Comparison of ENCODE assay signal across 30 cellular contexts in genomic region chr10:130714700-130715467, GRCh38.
"Had no signal": no experiment of that assay in that cellular context is flagged by ENCODE, and none has a peak within 500 bp of the region (broad histone marks: within the 10 kb centered on the region; RNA-seq: fewer than 3 reads in every experiment).

No MANE protein-coding gene starts in this region.

- H3K4me1 Mint-ChIP-seq: activated CD4-positive, alpha-beta T cell treated with anti-CD3 and anti-CD28 coated beads, Interleukin-2, amount 10 ng/mL, durations not matched to agents 24 days and 14 days had no signal

- H3K27ac Mint-ChIP-seq: activated CD4-positive, alpha-beta T cell treated with anti-CD3 and anti-CD28 coated beads, Interleukin-2, amount 10 ng/mL, durations not matched to agents 24 days and 14 days; activated CD8-positive, alpha-beta T cell treated with anti-CD3 and anti-CD28 coated beads for 36 hours; activated naive CD4-positive, alpha-beta T cell treated with anti-CD3 and anti-CD28 coated beads for 36 hours; activated naive CD4-positive, alpha-beta T cell treated with anti-CD3 and anti-CD28 coated beads, Interleukin-2, amount 50 U/mL, for 72 hours; activated T-helper 1 cell treated with anti-CD3 and anti-CD28 coated beads, Interleukin-12 subunit alpha, Interleukin-12 subunit beta, Interleukin-2, Interleukin-4 antibody, amounts not matched to agents 30 ng/mL and 10 ng/mL and 1 ng/mL, durations not matched to agents 14 hours and 24 hours and 36 hours; T-helper 1 cell treated with Interleukin-12 subunit alpha and Interleukin-12 subunit beta and Interleukin-4 antibody, amounts not matched to agents 30 μg/mL and 1 μg/mL, for 36 hours; T-helper 2 cell treated with Interferon-gamma antibody and Interleukin-4, amounts not matched to agents 5 μg/mL and 100 μg/mL, for 36 hours had no signal

- H3K4me1 ChIP-seq: adrenal gland, breast epithelium, Peyer's patch, SJSA1 had no signal

- H3K27me3 ChIP-seq: adrenal gland, body of pancreas, Peyer's patch, SJSA1 had no signal

- H3K27me3 Mint-ChIP-seq: activated CD4-positive, alpha-beta T cell treated with anti-CD3 and anti-CD28 coated beads, Interleukin-2, amount 10 ng/mL, durations not matched to agents 24 days and 14 days; activated CD8-positive, alpha-beta T cell treated with anti-CD3 and anti-CD28 coated beads for 36 hours had no signal

- H3K4me3 ChIP-seq: adrenal gland, body of pancreas, breast epithelium, Peyer's patch, SJSA1 had no signal

- ATAC-seq: activated CD8-positive, alpha-beta T cell treated with anti-CD3 and anti-CD28 coated beads for 36 hours; activated naive CD4-positive, alpha-beta T cell treated with anti-CD3 and anti-CD28 coated beads, Interleukin-2, amount 50 U/mL, for 72 hours; activated T-cell treated with anti-CD3 and anti-CD28 coated beads, Interleukin-2, amount 50 U/mL, for 4 hours; body of pancreas; PC-3 had no signal

- H3K9me3 Mint-ChIP-seq: activated CD4-positive, alpha-beta T cell treated with anti-CD3 and anti-CD28 coated beads, Interleukin-2, amount 10 ng/mL, durations not matched to agents 24 days and 14 days; activated T-cell treated with anti-CD3 and anti-CD28 coated beads, Interleukin-2, amount 50 U/mL, for 4 hours; activated T-helper 1 cell treated with anti-CD3 and anti-CD28 coated beads, Interleukin-12 subunit alpha, Interleukin-12 subunit beta, Interleukin-2, Interleukin-4 antibody, amounts not matched to agents 30 ng/mL and 10 ng/mL and 1 ng/mL, durations not matched to agents 14 hours and 24 hours and 36 hours; T-helper 1 cell treated with Interleukin-12 subunit alpha and Interleukin-12 subunit beta and Interleukin-4 antibody, amounts not matched to agents 30 μg/mL and 1 μg/mL, for 36 hours; T-helper 2 cell treated with Interferon-gamma antibody and Interleukin-4, amounts not matched to agents 5 μg/mL and 100 μg/mL, for 36 hours had no signal

- H3K4me2 ChIP-seq: KMS-11, SK-N-SH had no signal

- H3K27ac ChIP-seq: body of pancreas, breast epithelium, KMS-11, Peyer's patch, SJSA1 had no signal

- H3K9me3 ChIP-seq: adrenal gland, body of pancreas, breast epithelium, Peyer's patch, SK-N-SH had no signal

- H3K36me3 Mint-ChIP-seq: activated naive CD4-positive, alpha-beta T cell treated with anti-CD3 and anti-CD28 coated beads, Interleukin-2, amount 50 U/mL, for 72 hours had no signal

- H3K4me3 Mint-ChIP-seq: activated CD4-positive, alpha-beta T cell treated with anti-CD3 and anti-CD28 coated beads, Interleukin-2, amount 10 ng/mL, durations not matched to agents 24 days and 14 days; activated CD8-positive, alpha-beta T cell treated with anti-CD3 and anti-CD28 coated beads for 36 hours; activated naive CD4-positive, alpha-beta T cell treated with anti-CD3 and anti-CD28 coated beads for 36 hours; activated T-cell treated with anti-CD3 and anti-CD28 coated beads, Interleukin-2, amount 50 U/mL, for 4 hours; activated T-helper 1 cell treated with anti-CD3 and anti-CD28 coated beads, Interleukin-12 subunit alpha, Interleukin-12 subunit beta, Interleukin-2, Interleukin-4 antibody, amounts not matched to agents 30 ng/mL and 10 ng/mL and 1 ng/mL, durations not matched to agents 14 hours and 24 hours and 36 hours; T-helper 1 cell treated with Interleukin-12 subunit alpha and Interleukin-12 subunit beta and Interleukin-4 antibody, amounts not matched to agents 30 μg/mL and 1 μg/mL, for 36 hours; T-helper 2 cell treated with Interferon-gamma antibody and Interleukin-4, amounts not matched to agents 5 μg/mL and 100 μg/mL, for 36 hours had no signal

- H3K36me3 ChIP-seq: adrenal gland, breast epithelium, Peyer's patch, SJSA1 had no signal

- DNase-seq: activated CD4-positive, alpha-beta T cell treated with anti-CD3 and anti-CD28 coated beads, Interleukin-2, amount 10 ng/mL, durations not matched to agents 24 days and 14 days; activated CD4-positive, alpha-beta T cell treated with anti-CD3 and anti-CD28 coated beads, Interleukin-2, amount 50 U/mL, for 4 hours; activated CD8-positive, alpha-beta T cell treated with anti-CD3 and anti-CD28 coated beads for 36 hours; activated gamma-delta T cell treated with Interleukin-2 at 50 U/mL for 16 hours; activated naive CD4-positive, alpha-beta T cell treated with anti-CD3 and anti-CD28 coated beads for 36 hours; activated T-cell treated with anti-CD3 and anti-CD28 coated beads, Interleukin-2, amount 50 U/mL, for 4 hours; MM.1S; NCI-H1092 treated with DMSO at 0.1 percent for 48 hours; NCI-H1417 treated with DMSO at 0.1 percent for 48 hours; NCI-H1694; NCI-H1930; NCI-H2081 treated with DMSO at 0.1 percent for 48 hours; NCI-H345; NCI-H524 treated with DMSO at 0.1 percent for 48 hours; NCI-H748 treated with DMSO at 0.1 percent for 48 hours; NK-92 treated with Interleukin-12 subunit alpha and Interleukin-12 subunit beta, amount 100 ng/mL, for 24 hours; PC-3; Peyer's patch; RPMI8226; SHP77 treated with DMSO at 0.1 percent for 48 hours; SK-N-SH had no signal

- H3K9ac ChIP-seq: KMS-11, SK-N-SH had no signal
